ENCODE assay signal across 1 cellular context in genomic region chr10:9052767-9053166, GRCh38.
TF ChIP-seq lines count a peak whose summit lies in the region.

No MANE protein-coding gene starts in this region.

TF ChIP-seq in H1, 55 proteins besides CTCF, POLR2A, EP300 and RAD21:
- TF ChIP-seq CREB1 (IDR thresholded peaks at IDR 0.05) (no peak), BACH1 (IDR thresholded peaks at IDR 0.05; ENCODE audit: low read length) (no peak), CBX8 (IDR thresholded peaks at IDR 0.05; ENCODE audit: borderline replicate concordance, low read depth, low read length) (no peak), CHD1 (IDR thresholded peaks at IDR 0.05; ENCODE audit: low read depth, low read length) (no peak), TBP (IDR thresholded peaks at IDR 0.05; ENCODE audit: low read depth, low read length) (no peak), RFX5 (IDR thresholded peaks at IDR 0.05; ENCODE audit: borderline replicate concordance, low read depth, low read length) (no peak), JUND (IDR thresholded peaks at IDR 0.05; ENCODE audit: low read length) (no peak), MAFK (IDR thresholded peaks at IDR 0.05; ENCODE audit: low read depth, low read length) (no peak), TEAD4 (IDR thresholded peaks at IDR 0.05; ENCODE audit: low read depth, low read length) (no peak), SRF (IDR thresholded peaks at IDR 0.05; ENCODE audit: low read depth, low read length) (no peak), PHF8 (conservative IDR thresholded peaks at IDR 0.05; ENCODE audit: low read depth, low read length) (no peak), TCF12 (IDR thresholded peaks at IDR 0.05; ENCODE audit: low read depth, low read length) (no peak), CEBPB (IDR thresholded peaks at IDR 0.05; ENCODE audit: low read depth, low read length) (no peak), BCL11A (IDR thresholded peaks at IDR 0.05; ENCODE audit: low read depth in 2 of 2, low read length in 2 of 2) (no peak)
- TF ChIP-seq, protein P1, sequence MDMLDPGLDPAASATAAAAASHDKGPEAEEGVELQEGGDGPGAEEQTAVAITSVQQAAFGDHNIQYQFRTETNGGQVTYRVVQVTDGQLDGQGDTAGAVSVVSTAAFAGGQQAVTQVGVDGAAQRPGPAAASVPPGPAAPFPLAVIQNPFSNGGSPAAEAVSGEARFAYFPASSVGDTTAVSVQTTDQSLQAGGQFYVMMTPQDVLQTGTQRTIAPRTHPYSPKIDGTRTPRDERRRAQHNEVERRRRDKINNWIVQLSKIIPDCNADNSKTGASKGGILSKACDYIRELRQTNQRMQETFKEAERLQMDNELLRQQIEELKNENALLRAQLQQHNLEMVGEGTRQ (IDR thresholded peaks at IDR 0.05; ENCODE audit: low read length), result no peak
- TF ChIP-seq, protein P2, sequence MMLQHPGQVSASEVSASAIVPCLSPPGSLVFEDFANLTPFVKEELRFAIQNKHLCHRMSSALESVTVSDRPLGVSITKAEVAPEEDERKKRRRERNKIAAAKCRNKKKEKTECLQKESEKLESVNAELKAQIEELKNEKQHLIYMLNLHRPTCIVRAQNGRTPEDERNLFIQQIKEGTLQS (IDR thresholded peaks at IDR 0.05; ENCODE audit: insufficient read depth, low read depth, low read length), result no peak
